In genomic region chr2:42290005-42290404, GRCh38 we compare ENCODE assay signal across 5 cellular contexts.
"Had no signal": no experiment of that assay in that cellular context is flagged by ENCODE, and none has a peak within 500 bp of the region (broad histone marks: within the 10 kb centered on the region; RNA-seq: fewer than 3 reads in every experiment).

No MANE protein-coding gene starts in this region.

- DNase-seq: H9, HCEC 1CT, IMR-90 had no signal

- H3K9me3 Mint-ChIP-seq: GM23338, H9 had no signal

- ATAC-seq: GM23338, K562 had no signal

- H3K27ac Mint-ChIP-seq: GM23338 had no signal

- H3K4me1 Mint-ChIP-seq: GM23338, H9 had no signal

- H3K4me3 Mint-ChIP-seq: GM23338, H9 had no signal
